22 cellular contexts compared by ENCODE assay signal in the genomic region with DNA sequence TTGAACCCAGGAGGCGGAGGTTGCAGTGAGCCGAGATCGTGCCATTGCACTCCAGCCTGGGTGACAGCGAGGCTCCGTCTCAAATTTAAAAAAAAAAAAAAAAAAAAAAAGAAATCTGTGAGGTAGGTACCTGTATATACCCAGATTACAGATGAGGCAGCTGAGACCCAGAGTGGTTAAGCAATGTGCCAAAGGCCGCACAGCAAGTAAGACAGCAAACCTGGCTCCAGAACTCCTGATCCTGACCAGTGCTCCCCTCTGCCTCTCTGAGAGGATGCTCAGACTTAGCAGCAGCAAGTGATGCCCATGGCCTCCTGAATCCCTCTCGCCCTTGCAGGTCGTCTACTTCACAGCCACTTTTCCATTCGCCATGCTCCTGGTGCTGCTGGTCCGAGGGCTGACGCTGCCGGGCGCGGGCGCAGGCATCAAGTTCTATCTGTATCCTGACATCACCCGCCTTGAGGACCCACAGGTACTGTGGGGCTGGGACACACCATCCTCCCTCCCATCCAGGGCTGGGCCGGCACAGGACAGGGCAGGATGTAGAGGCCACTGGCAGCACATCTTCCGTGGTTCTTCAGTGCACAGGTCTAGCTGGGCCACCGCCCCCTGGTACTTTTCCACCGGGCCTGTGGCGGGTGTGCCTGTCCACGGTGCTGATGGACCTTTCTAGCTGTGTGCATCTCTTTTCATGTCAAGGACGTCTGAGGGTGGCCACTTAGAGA.
DNase-seq lines count a peak whose midpoint lies in the region; ATAC-seq, FAIRE-seq and TF ChIP-seq lines count a peak whose summit lies in the region.
"Had no signal": no experiment of that assay in that cellular context is flagged by ENCODE, and none has a peak within 500 bp of the region (broad histone marks: within the 10 kb centered on the region; RNA-seq: fewer than 3 reads in every experiment).

No MANE protein-coding gene starts in this region.

- H3K18ac ChIP-seq in IMR-90 (ENCODE audit: low read depth, low read length), result no peak overlapping the region

- H3K9me1 ChIP-seq in IMR-90 (ENCODE audit: insufficient read depth, low read length) (peaks cover 4% of the 10 kb centered on the region; the same call in 1 of the 2 replicates), K562 (ENCODE audit: control insufficient read depth, insufficient read depth, low read length) (no peaks in the 10 kb centered on the region)

- H3K4me2 ChIP-seq in IMR-90 (ENCODE audit: low read depth, low read length), result no peak overlapping the region
- H3K4me2 ChIP-seq in K562 (ENCODE audit: insufficient read depth, low read length), result no peak overlapping the region
- no peak overlapping the region for H3K4me2 ChIP-seq in osteoblast (ENCODE audit: insufficient read depth, low read length)
- H3K4me2 ChIP-seq: BLaER1 treated with 17β-estradiol and CSF1 and Interleukin-3, amounts not matched to agents 10 nM and 100 nM had no signal

- H3K9ac ChIP-seq in IMR-90 (ENCODE audit: low read depth, low read length) (no peak overlapping the region), K562 (ENCODE audit: insufficient read depth in 1 of 2, low read depth in 2 of 2, low read length in 2 of 2) (peak overlapping the region in 1 of 2 experiments; percentile 35; a peak in 2 of 4 replicates)
- H3K9ac ChIP-seq: BLaER1 treated with 17β-estradiol and CSF1 and Interleukin-3, amounts not matched to agents 10 nM and 100 nM; GM23248 had no signal

- no peak overlapping the region for H2BK15ac ChIP-seq in IMR-90 (ENCODE audit: low read depth, low read length)

- no peak overlapping the region for H3K4me3 ChIP-seq in IMR-90 (ENCODE audit: insufficient read depth, low read depth, low read length)
- H3K4me3 ChIP-seq in K562, result no peak overlapping the region
- H3K4me3 ChIP-seq in osteoblast (ENCODE audit: insufficient read depth, low read length), result no peak overlapping the region
- H3K4me3 ChIP-seq: BLaER1 treated with 17β-estradiol and CSF1 and Interleukin-3, amounts not matched to agents 10 nM and 100 nM; GM12878; GM23248; HAP-1 had no signal

- TF ChIP-seq RAD21 in IMR-90 (IDR thresholded peaks at IDR 0.05; ENCODE audit: low read length) (no peak), K562 (CRISPR knock-in tag; conservative IDR thresholded peaks at IDR 0.05 in 1 of 2, IDR thresholded peaks at IDR 0.05 in 1 of 2) (no peak)

- H2BK120ac ChIP-seq in IMR-90 (ENCODE audit: low read depth, low read length), result no peak overlapping the region

- H2BK5ac ChIP-seq in IMR-90 (ENCODE audit: low read depth, low read length, poor library complexity, severe bottlenecking), result no peak overlapping the region

- H3K79me1 ChIP-seq in IMR-90 (ENCODE audit: low read depth in 1 of 2, low read length in 2 of 2), result peaks cover 1 to 10% of the 10 kb centered on the region in 2 experiments; a peak in 2 of 4 replicates

- intact Hi-C loops in left ventricle myocardium superior (cut with micrococcal nuclease) (loop anchor here (5.0 kb wide), 2 partner anchors 204 to 264 kb away; no protein-coding TSS in a partner anchor), Right ventricle myocardium superior (cut with DNase I) (loop anchor here (5.0 kb wide), 1 partner anchor 569 kb away; no protein-coding TSS in a partner anchor), IMR-90 (cut with micrococcal nuclease) (loop anchor here (5.0 kb wide), 1 partner anchor 339 kb away; a partner anchor contains a TSS), K562 (cut with micrococcal nuclease) (loop anchor here (10.0 kb wide), 1 partner anchor 572 kb away; no protein-coding TSS in a partner anchor)

- H3K14ac ChIP-seq in IMR-90 (replicated peaks; ENCODE audit: low read depth, low read length), result no peak overlapping the region

- H3K79me2 ChIP-seq in K562 (ENCODE audit: control insufficient read depth, insufficient read depth, low read length) (no peaks in the 10 kb centered on the region), osteoblast (ENCODE audit: insufficient read depth, low read length) (no peaks in the 10 kb centered on the region)

- no peaks in the 10 kb centered on the region for H3K9me3 ChIP-seq in IMR-90 (ENCODE audit: control insufficient read depth, insufficient read depth, low read length)
- H3K9me3 ChIP-seq in K562 (replicated peaks; ENCODE audit: control insufficient read depth, insufficient read depth, low read depth, low read length), result no peaks in the 10 kb centered on the region
- H3K9me3 ChIP-seq in osteoblast (ENCODE audit: low read depth, low read length), result no peaks in the 10 kb centered on the region
- H3K9me3 ChIP-seq: BLaER1 treated with 17β-estradiol and CSF1 and Interleukin-3, amounts not matched to agents 10 nM and 100 nM; HAP-1 had no signal

- POLR2A ChIA-PET in IMR-90 (lab: Charles Lee; ENCODE audit: unreplicated experiment), result no interaction called here
- POLR2A ChIA-PET in K562 (lab: Yijun Ruan, JAX), result interaction anchor here (0.6 to 0.9 kb wide), 3 partner anchors 12 to 263 kb away, joined by 3 to 5 read pairs (median 3); no protein-coding TSS in a partner anchor

- H2BK20ac ChIP-seq in IMR-90 (ENCODE audit: low read depth, low read length), result no peak overlapping the region

- H4K5ac ChIP-seq in IMR-90 (ENCODE audit: low read depth, low read length), result no peak overlapping the region

- peaks cover 2% of the 10 kb centered on the region; the same call in 1 of the 2 replicates for H3K4me1 ChIP-seq in IMR-90 (ENCODE audit: control insufficient read depth, insufficient read depth, low read length)
- H3K4me1 ChIP-seq in K562 (replicated peaks in 1 of 2; ENCODE audit: control insufficient read depth in 2 of 2, insufficient read depth in 2 of 2, low read length in 2 of 2), result peaks cover 0 to 4% of the 10 kb centered on the region in 2 experiments; a peak in 1 of 5 replicates
- peaks cover 12% of the 10 kb centered on the region for H3K4me1 ChIP-seq in osteoblast (ENCODE audit: insufficient read depth, low read length)
- H3K4me1 ChIP-seq: HAP-1 had no signal

- WGBS in IMR-90 (ENCODE audit: extremely low coverage in 2 of 2, insufficient read length in 1 of 2), 2 experiments, result 96% methylated on average over 9 of the region's 23 CpGs; no CpG with 5 or more reads in 1 of the 2 experiments
- WGBS in K562 (ENCODE audit: insufficient coverage, low coverage, missing lambda C conversion rate), result 96% methylated on average over 23 of the region's 23 CpGs

- TF ChIP-seq CTCF in IMR-90 (conservative IDR thresholded peaks at IDR 0.05; ENCODE audit: low read depth, low read length) (no peak), K562 (IDR thresholded peaks at IDR 0.05 in 2 of 3, conservative IDR thresholded peaks at IDR 0.05 in 1 of 3; ENCODE audit: insufficient read depth in 2 of 3, low read depth in 1 of 3, low read length in 3 of 3) (no peak), osteoblast (IDR thresholded peaks at IDR 0.05; ENCODE audit: extremely low read depth, low read depth, low read length) (no peak)

- TF ChIP-seq POLR2A in IMR-90 (IDR thresholded peaks at IDR 0.05; ENCODE audit: low read depth, low read length), result no peak
- TF ChIP-seq POLR2A in K562 (conservative IDR thresholded peaks at IDR 0.05), result no peak

- in situ Hi-C loops in IMR-90 (cut with MboI; ENCODE audit: low sequenced_read_pairs) (loop anchor here (10.0 kb wide), 1 partner anchor 572 kb away; no protein-coding TSS in a partner anchor), K562 (cut with MboI) (loop anchor here (5.0 kb wide), 1 partner anchor 204 kb away; no protein-coding TSS in a partner anchor)

- no peak overlapping the region for H3K27ac ChIP-seq in IMR-90 (ENCODE audit: insufficient read depth, low read length)
- no peak overlapping the region for H3K27ac ChIP-seq in K562 (ENCODE audit: extremely low read depth, low read depth, low read length)
- no peak overlapping the region for H3K27ac ChIP-seq in osteoblast (ENCODE audit: low read depth, low read length)
- H3K27ac ChIP-seq: BLaER1 treated with 17β-estradiol and CSF1 and Interleukin-3, amounts not matched to agents 10 nM and 100 nM; GM23248 had no signal

- H2AFZ ChIP-seq in IMR-90 (replicated peaks; ENCODE audit: low read length, poor library complexity) (no peak overlapping the region), K562 (ENCODE audit: low read depth, low read length) (no peak overlapping the region), osteoblast (ENCODE audit: low read length) (no peak overlapping the region)
- H2AFZ ChIP-seq: GM23248 had no signal

- H3K56ac ChIP-seq in IMR-90 (ENCODE audit: extremely low read depth, insufficient read depth, low read length), result no peak overlapping the region

- H2AK5ac ChIP-seq in IMR-90 (ENCODE audit: low read depth, low read length), result peak overlapping the region; percentile 17; the same call in 1 of the 2 replicates

- dilution Hi-C loops in IMR-90 (cut with HindIII; ENCODE audit: low sequenced_read_pairs, unreplicated experiment), result no loop called here

- H4K91ac ChIP-seq in IMR-90 (ENCODE audit: insufficient read depth, low read depth, low read length), result no peak overlapping the region

- DNase-seq in left ventricle myocardium superior (peak; percentile 20), Right ventricle myocardium superior (no peak), IMR-90 (no peak), K562 (ENCODE audit: extremely low read depth in 1 of 4, low spot score in 3 of 4) (no peak), osteoblast (ENCODE audit: insufficient read length, low spot score, missing footprints) (peak; percentile 49), NAMALWA (ENCODE audit: low spot score) (no peak), SKM-1 (lab: John Stamatoyannopoulos, UW; ENCODE audit: unreplicated experiment) (no peak)
- DNase-seq: 8988T; CD4-positive, CD25-positive, alpha-beta regulatory T cell; CD8-positive, alpha-beta memory T cell; COR-L47; DMS 273 treated with DMSO at 0.1 percent for 48 hours; DMS53; DND-41; EL; GM23248 had no signal

- no peak overlapping the region for H3K4ac ChIP-seq in IMR-90 (ENCODE audit: low read depth, low read length)

- no peak for TF ChIP-seq EP300 in K562 (IDR thresholded peaks at IDR 0.05; ENCODE audit: low read length)

- no peaks in the 10 kb centered on the region for H3K27me3 ChIP-seq in IMR-90 (ENCODE audit: control insufficient read depth, insufficient read depth, low read length)
- H3K27me3 ChIP-seq in K562 (ENCODE audit: control insufficient read depth in 2 of 2, insufficient read depth in 2 of 2, low read length in 2 of 2), result no peaks in the 10 kb centered on the region
- H3K27me3 ChIP-seq in osteoblast (ENCODE audit: insufficient read depth, low read length), result no peaks in the 10 kb centered on the region

- no peak for ATAC-seq in left ventricle myocardium superior
- no peak for ATAC-seq in Right ventricle myocardium superior (ENCODE audit: poor library complexity)
- no peak for ATAC-seq in IMR-90 (ENCODE audit: low read depth)
- no peak for ATAC-seq in K562
- no peak for ATAC-seq in GM18502 (IDR thresholded peaks at IDR 0.05; ENCODE audit: poor library complexity, unreplicated experiment)
- ATAC-seq: GM12878 had no signal

- FAIRE-seq in K562 (lab: Jason Lieb, UNC), result no peak
- FAIRE-seq: GM12878, GM19239, HTR-8/SVneo had no signal

- BruUV-seq in IMR-90 (replicated peaks; lab: Mats Ljungman, UMichigan) (no TSS peak), K562 (replicated peaks; lab: Mats Ljungman, UMichigan) (no TSS peak)

- no peaks in the 10 kb centered on the region for H4K20me1 ChIP-seq in IMR-90 (ENCODE audit: insufficient read depth, low read length)
- H4K20me1 ChIP-seq in K562 (replicated peaks; ENCODE audit: control insufficient read depth, insufficient read depth, low read length), result no peaks in the 10 kb centered on the region
- no peaks in the 10 kb centered on the region for H4K20me1 ChIP-seq in osteoblast (ENCODE audit: insufficient read depth, low read length)

- CTCF ChIA-PET in IMR-90 (lab: Yijun Ruan, JAX), result no interaction called here
- CTCF ChIA-PET in K562 (lab: Yijun Ruan, JAX; ENCODE audit: low intra/inter-chr PET ratio), result interaction anchor here (1.0 to 4.7 kb wide), 2 partner anchors 263 kb away, joined by 3 to 48 read pairs; no protein-coding TSS in a partner anchor

- H2AK9ac ChIP-seq in IMR-90 (replicated peaks; ENCODE audit: low read depth, low read length, poor library complexity), result peak overlapping the region; percentile 80

- no peak overlapping the region for H4K8ac ChIP-seq in IMR-90 (ENCODE audit: low read depth in 2 of 2, low read length in 2 of 2)

- H3K36me3 ChIP-seq in IMR-90 (ENCODE audit: control insufficient read depth, insufficient read depth, low read length), result peaks cover 61% of the 10 kb centered on the region
- peaks cover 99% of the 10 kb centered on the region for H3K36me3 ChIP-seq in K562 (ENCODE audit: control insufficient read depth, insufficient read depth, low read length)
- peaks cover 85% of the 10 kb centered on the region for H3K36me3 ChIP-seq in osteoblast (ENCODE audit: insufficient read depth, low read length)

- no peak overlapping the region for H3K23ac ChIP-seq in IMR-90 (ENCODE audit: low read depth, low read length)

Comparison
In these comparisons a context has a peak if more than half of its experiments do, and no peak if none do; other contexts are left out.
1. DNase-seq: peak in left ventricle myocardium superior (single experiment) and osteoblast (single experiment); none in Right ventricle myocardium superior (single experiment), IMR-90 (single experiment), K562 (0 of 4), NAMALWA (single experiment) and SKM-1 (single experiment).